Comparison of ENCODE assay signal across 1 cellular context in genomic region chr10:27252267-27253000, GRCh38.
A peak's percentile ranks its signal among the peaks of the same experiment; 100 is the strongest.
TF ChIP-seq lines count a peak whose summit lies in the region.

No MANE protein-coding gene starts in this region.

TF ChIP-seq in K562, 482 proteins besides CTCF, POLR2A, EP300 and RAD21 (continued from another document and continues in another):
- TF ChIP-seq, protein P1, sequence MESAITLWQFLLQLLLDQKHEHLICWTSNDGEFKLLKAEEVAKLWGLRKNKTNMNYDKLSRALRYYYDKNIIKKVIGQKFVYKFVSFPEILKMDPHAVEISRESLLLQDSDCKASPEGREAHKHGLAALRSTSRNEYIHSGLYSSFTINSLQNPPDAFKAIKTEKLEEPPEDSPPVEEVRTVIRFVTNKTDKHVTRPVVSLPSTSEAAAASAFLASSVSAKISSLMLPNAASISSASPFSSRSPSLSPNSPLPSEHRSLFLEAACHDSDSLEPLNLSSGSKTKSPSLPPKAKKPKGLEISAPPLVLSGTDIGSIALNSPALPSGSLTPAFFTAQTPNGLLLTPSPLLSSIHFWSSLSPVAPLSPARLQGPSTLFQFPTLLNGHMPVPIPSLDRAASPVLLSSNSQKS (CRISPR knock-in tag; IDR thresholded peaks at IDR 0.05), result no peak
- TF ChIP-seq ZKSCAN3 (CRISPR knock-in tag; IDR thresholded peaks at IDR 0.05), result no peak
- no peak for TF ChIP-seq TEAD1 (CRISPR knock-in tag; IDR thresholded peaks at IDR 0.05)
- TF ChIP-seq, protein P2, sequence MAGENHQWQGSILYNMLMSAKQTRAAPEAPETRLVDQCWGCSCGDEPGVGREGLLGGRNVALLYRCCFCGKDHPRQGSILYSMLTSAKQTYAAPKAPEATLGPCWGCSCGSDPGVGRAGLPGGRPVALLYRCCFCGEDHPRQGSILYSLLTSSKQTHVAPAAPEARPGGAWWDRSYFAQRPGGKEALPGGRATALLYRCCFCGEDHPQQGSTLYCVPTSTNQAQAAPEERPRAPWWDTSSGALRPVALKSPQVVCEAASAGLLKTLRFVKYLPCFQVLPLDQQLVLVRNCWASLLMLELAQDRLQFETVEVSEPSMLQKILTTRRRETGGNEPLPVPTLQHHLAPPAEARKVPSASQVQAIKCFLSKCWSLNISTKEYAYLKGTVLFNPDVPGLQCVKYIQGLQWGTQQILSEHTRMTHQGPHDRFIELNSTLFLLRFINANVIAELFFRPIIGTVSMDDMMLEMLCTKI (IDR thresholded peaks at IDR 0.05; ENCODE audit: partially characterized antibody), result no peak
- no peak for TF ChIP-seq CBX3 (IDR thresholded peaks at IDR 0.05; ENCODE audit: borderline replicate concordance in 1 of 2, low read length in 2 of 2)
- TF ChIP-seq EP400 (IDR thresholded peaks at IDR 0.05), result peak; percentile 71; the same call in 1 of the 2 replicates
- TF ChIP-seq RHOXF2B (CRISPR knock-in tag; conservative IDR thresholded peaks at IDR 0.05), result no peak
- TF ChIP-seq, protein P3, sequence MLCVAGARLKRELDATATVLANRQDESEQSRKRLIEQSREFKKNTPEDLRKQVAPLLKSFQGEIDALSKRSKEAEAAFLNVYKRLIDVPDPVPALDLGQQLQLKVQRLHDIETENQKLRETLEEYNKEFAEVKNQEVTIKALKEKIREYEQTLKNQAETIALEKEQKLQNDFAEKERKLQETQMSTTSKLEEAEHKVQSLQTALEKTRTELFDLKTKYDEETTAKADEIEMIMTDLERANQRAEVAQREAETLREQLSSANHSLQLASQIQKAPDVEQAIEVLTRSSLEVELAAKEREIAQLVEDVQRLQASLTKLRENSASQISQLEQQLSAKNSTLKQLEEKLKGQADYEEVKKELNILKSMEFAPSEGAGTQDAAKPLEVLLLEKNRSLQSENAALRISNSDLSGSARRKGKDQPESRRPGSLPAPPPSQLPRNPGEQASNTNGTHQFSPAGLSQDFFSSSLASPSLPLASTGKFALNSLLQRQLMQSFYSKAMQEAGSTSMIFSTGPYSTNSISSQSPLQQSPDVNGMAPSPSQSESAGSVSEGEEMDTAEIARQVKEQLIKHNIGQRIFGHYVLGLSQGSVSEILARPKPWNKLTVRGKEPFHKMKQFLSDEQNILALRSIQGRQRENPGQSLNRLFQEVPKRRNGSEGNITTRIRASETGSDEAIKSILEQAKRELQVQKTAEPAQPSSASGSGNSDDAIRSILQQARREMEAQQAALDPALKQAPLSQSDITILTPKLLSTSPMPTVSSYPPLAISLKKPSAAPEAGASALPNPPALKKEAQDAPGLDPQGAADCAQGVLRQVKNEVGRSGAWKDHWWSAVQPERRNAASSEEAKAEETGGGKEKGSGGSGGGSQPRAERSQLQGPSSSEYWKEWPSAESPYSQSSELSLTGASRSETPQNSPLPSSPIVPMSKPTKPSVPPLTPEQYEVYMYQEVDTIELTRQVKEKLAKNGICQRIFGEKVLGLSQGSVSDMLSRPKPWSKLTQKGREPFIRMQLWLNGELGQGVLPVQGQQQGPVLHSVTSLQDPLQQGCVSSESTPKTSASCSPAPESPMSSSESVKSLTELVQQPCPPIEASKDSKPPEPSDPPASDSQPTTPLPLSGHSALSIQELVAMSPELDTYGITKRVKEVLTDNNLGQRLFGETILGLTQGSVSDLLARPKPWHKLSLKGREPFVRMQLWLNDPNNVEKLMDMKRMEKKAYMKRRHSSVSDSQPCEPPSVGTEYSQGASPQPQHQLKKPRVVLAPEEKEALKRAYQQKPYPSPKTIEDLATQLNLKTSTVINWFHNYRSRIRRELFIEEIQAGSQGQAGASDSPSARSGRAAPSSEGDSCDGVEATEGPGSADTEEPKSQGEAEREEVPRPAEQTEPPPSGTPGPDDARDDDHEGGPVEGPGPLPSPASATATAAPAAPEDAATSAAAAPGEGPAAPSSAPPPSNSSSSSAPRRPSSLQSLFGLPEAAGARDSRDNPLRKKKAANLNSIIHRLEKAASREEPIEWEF (CRISPR knock-in tag; IDR thresholded peaks at IDR 0.05), result no peak
- no peak for TF ChIP-seq COPS2 (conservative IDR thresholded peaks at IDR 0.05)
- TF ChIP-seq RBM39 (optimal IDR thresholded peaks at IDR 0.05; ENCODE audit: low read depth, low read length), result no peak
- TF ChIP-seq SNRNP70 (optimal IDR thresholded peaks at IDR 0.05; ENCODE audit: low read depth, low read length), result no peak
- TF ChIP-seq ELF4 (CRISPR knock-in tag; IDR thresholded peaks at IDR 0.05), result peak; percentile 36; the same call in 1 of the 2 replicates
- no peak for TF ChIP-seq PHB (CRISPR knock-in tag; IDR thresholded peaks at IDR 0.05)
- no peak for TF ChIP-seq MECOM (CRISPR knock-in tag; IDR thresholded peaks at IDR 0.05)
- TF ChIP-seq, protein P4, sequence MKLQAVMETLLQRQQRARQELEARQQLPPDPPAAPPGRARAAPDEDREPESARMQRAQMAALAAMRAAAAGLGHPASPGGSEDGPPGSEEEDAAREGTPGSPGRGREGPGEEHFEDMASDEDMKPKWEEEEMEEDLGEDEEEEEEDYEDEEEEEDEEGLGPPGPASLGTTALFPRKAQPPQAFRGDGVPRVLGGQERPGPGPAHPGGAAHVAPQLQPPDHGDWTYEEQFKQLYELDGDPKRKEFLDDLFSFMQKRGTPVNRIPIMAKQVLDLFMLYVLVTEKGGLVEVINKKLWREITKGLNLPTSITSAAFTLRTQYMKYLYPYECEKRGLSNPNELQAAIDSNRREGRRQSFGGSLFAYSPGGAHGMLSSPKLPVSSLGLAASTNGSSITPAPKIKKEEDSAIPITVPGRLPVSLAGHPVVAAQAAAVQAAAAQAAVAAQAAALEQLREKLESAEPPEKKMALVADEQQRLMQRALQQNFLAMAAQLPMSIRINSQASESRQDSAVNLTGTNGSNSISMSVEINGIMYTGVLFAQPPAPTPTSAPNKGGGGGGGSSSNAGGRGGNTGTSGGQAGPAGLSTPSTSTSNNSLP (IDR thresholded peaks at IDR 0.05; ENCODE audit: borderline replicate concordance, low read depth, low read length), result no peak
- TF ChIP-seq ARNT (IDR thresholded peaks at IDR 0.05), result no peak
- no peak for TF ChIP-seq KAT7 (CRISPR knock-in tag; IDR thresholded peaks at IDR 0.05; ENCODE audit: borderline replicate concordance)
- TF ChIP-seq, protein P5, sequence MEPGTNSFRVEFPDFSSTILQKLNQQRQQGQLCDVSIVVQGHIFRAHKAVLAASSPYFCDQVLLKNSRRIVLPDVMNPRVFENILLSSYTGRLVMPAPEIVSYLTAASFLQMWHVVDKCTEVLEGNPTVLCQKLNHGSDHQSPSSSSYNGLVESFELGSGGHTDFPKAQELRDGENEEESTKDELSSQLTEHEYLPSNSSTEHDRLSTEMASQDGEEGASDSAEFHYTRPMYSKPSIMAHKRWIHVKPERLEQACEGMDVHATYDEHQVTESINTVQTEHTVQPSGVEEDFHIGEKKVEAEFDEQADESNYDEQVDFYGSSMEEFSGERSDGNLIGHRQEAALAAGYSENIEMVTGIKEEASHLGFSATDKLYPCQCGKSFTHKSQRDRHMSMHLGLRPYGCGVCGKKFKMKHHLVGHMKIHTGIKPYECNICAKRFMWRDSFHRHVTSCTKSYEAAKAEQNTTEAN (CRISPR knock-in tag; IDR thresholded peaks at IDR 0.05), result no peak
- TF ChIP-seq CBFA2T3 (IDR thresholded peaks at IDR 0.05), result no peak
- TF ChIP-seq ZZZ3 (IDR thresholded peaks at IDR 0.05), result no peak
- TF ChIP-seq KLF13 (tag; IDR thresholded peaks at IDR 0.05; ENCODE audit: borderline replicate concordance, low read depth), result no peak
- TF ChIP-seq PATZ1 (CRISPR knock-in tag; IDR thresholded peaks at IDR 0.05; ENCODE audit: borderline replicate concordance), result no peak
- TF ChIP-seq ZNF57 (CRISPR knock-in tag; IDR thresholded peaks at IDR 0.05), result no peak
- TF ChIP-seq HES1 (IDR thresholded peaks at IDR 0.05; ENCODE audit: low read depth), result no peak
- peak; percentile 80; the same call in 1 of the 2 replicates for TF ChIP-seq HNRNPL (IDR thresholded peaks at IDR 0.05; ENCODE audit: low read depth, low read length)
- TF ChIP-seq NR4A1 (CRISPR knock-in tag; IDR thresholded peaks at IDR 0.05), result no peak
- no peak for TF ChIP-seq NR4A1 (tag; IDR thresholded peaks at IDR 0.05)
- no peak for TF ChIP-seq ZNF224 (CRISPR knock-in tag; IDR thresholded peaks at IDR 0.05)
- TF ChIP-seq NFE2 (IDR thresholded peaks at IDR 0.05; ENCODE audit: low read depth), result no peak
- no peak for TF ChIP-seq MEIS2 (IDR thresholded peaks at IDR 0.05; ENCODE audit: partially characterized antibody)
- TF ChIP-seq ZNF217 (CRISPR knock-in tag; IDR thresholded peaks at IDR 0.05), result no peak
- TF ChIP-seq ZNF668 (CRISPR knock-in tag; IDR thresholded peaks at IDR 0.05), result no peak
- no peak for TF ChIP-seq ZBTB26 (CRISPR knock-in tag; IDR thresholded peaks at IDR 0.05)
- TF ChIP-seq ZNF384 (IDR thresholded peaks at IDR 0.05; ENCODE audit: low read depth, low read length), result no peak
- TF ChIP-seq SMARCE1 (IDR thresholded peaks at IDR 0.05), result no peak
- no peak for TF ChIP-seq FOSL1 (tag; conservative IDR thresholded peaks at IDR 0.05)
- no peak for TF ChIP-seq E2F4 (CRISPR knock-in tag; IDR thresholded peaks at IDR 0.05; ENCODE audit: low read depth)
- TF ChIP-seq BCL6 (CRISPR knock-in tag; IDR thresholded peaks at IDR 0.05), result no peak
- TF ChIP-seq, protein P6, sequence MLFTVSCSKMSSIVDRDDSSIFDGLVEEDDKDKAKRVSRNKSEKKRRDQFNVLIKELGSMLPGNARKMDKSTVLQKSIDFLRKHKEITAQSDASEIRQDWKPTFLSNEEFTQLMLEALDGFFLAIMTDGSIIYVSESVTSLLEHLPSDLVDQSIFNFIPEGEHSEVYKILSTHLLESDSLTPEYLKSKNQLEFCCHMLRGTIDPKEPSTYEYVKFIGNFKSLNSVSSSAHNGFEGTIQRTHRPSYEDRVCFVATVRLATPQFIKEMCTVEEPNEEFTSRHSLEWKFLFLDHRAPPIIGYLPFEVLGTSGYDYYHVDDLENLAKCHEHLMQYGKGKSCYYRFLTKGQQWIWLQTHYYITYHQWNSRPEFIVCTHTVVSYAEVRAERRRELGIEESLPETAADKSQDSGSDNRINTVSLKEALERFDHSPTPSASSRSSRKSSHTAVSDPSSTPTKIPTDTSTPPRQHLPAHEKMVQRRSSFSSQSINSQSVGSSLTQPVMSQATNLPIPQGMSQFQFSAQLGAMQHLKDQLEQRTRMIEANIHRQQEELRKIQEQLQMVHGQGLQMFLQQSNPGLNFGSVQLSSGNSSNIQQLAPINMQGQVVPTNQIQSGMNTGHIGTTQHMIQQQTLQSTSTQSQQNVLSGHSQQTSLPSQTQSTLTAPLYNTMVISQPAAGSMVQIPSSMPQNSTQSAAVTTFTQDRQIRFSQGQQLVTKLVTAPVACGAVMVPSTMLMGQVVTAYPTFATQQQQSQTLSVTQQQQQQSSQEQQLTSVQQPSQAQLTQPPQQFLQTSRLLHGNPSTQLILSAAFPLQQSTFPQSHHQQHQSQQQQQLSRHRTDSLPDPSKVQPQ (CRISPR knock-in tag; IDR thresholded peaks at IDR 0.05; ENCODE audit: borderline replicate concordance), result no peak
- no peak for TF ChIP-seq HDAC6 (IDR thresholded peaks at IDR 0.05; ENCODE audit: low read depth, low read length)
- peak; percentile 67 for TF ChIP-seq GABPB1 (CRISPR knock-in tag; IDR thresholded peaks at IDR 0.05)
- TF ChIP-seq, protein P7, sequence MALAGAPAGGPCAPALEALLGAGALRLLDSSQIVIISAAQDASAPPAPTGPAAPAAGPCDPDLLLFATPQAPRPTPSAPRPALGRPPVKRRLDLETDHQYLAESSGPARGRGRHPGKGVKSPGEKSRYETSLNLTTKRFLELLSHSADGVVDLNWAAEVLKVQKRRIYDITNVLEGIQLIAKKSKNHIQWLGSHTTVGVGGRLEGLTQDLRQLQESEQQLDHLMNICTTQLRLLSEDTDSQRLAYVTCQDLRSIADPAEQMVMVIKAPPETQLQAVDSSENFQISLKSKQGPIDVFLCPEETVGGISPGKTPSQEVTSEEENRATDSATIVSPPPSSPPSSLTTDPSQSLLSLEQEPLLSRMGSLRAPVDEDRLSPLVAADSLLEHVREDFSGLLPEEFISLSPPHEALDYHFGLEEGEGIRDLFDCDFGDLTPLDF (CRISPR knock-in tag; IDR thresholded peaks at IDR 0.05), result no peak
- no peak for TF ChIP-seq HDGF (IDR thresholded peaks at IDR 0.05)
- TF ChIP-seq CBX8 (IDR thresholded peaks at IDR 0.05; ENCODE audit: borderline replicate concordance, extremely low read depth, low read depth, low read length, poor library complexity, severe bottlenecking), result no peak
- TF ChIP-seq MEF2A (IDR thresholded peaks at IDR 0.05; ENCODE audit: control insufficient read depth, low read depth, low read length), result no peak
- no peak for TF ChIP-seq NCOA6 (IDR thresholded peaks at IDR 0.05)
- peak; percentile 91 for TF ChIP-seq POLR2G (IDR thresholded peaks at IDR 0.05; ENCODE audit: low read depth, low read length)
- TF ChIP-seq HLTF (IDR thresholded peaks at IDR 0.05), result no peak
- no peak for TF ChIP-seq ZNF165 (CRISPR knock-in tag; IDR thresholded peaks at IDR 0.05; ENCODE audit: borderline replicate concordance)
